Comparison of ENCODE assay signal across 4 cellular contexts in genomic region chr11:49893442-49893841, GRCh38. TPM values are rescaled to one million over a fixed set of nuclear protein-coding genes. Genes with fewer than 3 reads are reported as not detected.
"Had no signal": no experiment of that assay in that cellular context is flagged by ENCODE, and none has a peak within 500 bp of the region (broad histone marks: within the 10 kb centered on the region; RNA-seq: fewer than 3 reads in every experiment).

No MANE protein-coding gene starts in this region.

RNA-seq across cellular contexts. Expression of gene OR4C13, which starts 58.7 kb away (rescaled TPM):
- total RNA-seq: LHCN-M2, M059J, MCF 10A, NCI-H460 had no signal
